ENCODE assay signal across 15 cellular contexts in genomic region chrX:96140796-96141195, GRCh38.
DNase-seq lines count a peak whose midpoint lies in the region; TF ChIP-seq lines count a peak whose summit lies in the region.
"Had no signal": no experiment of that assay in that cellular context is flagged by ENCODE, and none has a peak within 500 bp of the region (broad histone marks: within the 10 kb centered on the region; RNA-seq: fewer than 3 reads in every experiment).

No MANE protein-coding gene starts in this region.

- no peak overlapping the region for H2AFZ ChIP-seq in smooth muscle cell (ENCODE audit: low read depth)

- H3K36me3 ChIP-seq in smooth muscle cell (ENCODE audit: low read depth) = no peaks in the 10 kb centered on the region
- H3K36me3 ChIP-seq: HAP-1 had no signal

- no peaks in the 10 kb centered on the region for H3K4me1 Mint-ChIP-seq in osteocyte (ENCODE audit: unreplicated experiment)
- H3K4me1 Mint-ChIP-seq: CD14-positive monocyte had no signal

- H3K27me3 ChIP-seq in smooth muscle cell (ENCODE audit: low read depth) = no peaks in the 10 kb centered on the region

- peak overlapping the region; percentile 40 for H3K27ac ChIP-seq in smooth muscle cell (ENCODE audit: low read depth)

- peaks cover 4% of the 10 kb centered on the region for H3K9me3 Mint-ChIP-seq in osteocyte (ENCODE audit: unreplicated experiment)

- H3K4me2 ChIP-seq in smooth muscle cell = peak overlapping the region; percentile 46

- no peaks in the 10 kb centered on the region for H3K27me3 Mint-ChIP-seq in osteocyte (ENCODE audit: unreplicated experiment)

- H3K4me3 ChIP-seq in astrocyte of the spinal cord (ENCODE audit: low read depth, low read length) = no peak overlapping the region
- no peak overlapping the region for H3K4me3 ChIP-seq in smooth muscle cell
- H3K4me3 ChIP-seq: HAP-1 had no signal

- no peaks in the 10 kb centered on the region for H4K20me1 ChIP-seq in smooth muscle cell (ENCODE audit: low read depth)

- H3F3A ChIP-seq in smooth muscle cell (ENCODE audit: low read depth) = no peaks in the 10 kb centered on the region

- no peak overlapping the region for H3K4me3 Mint-ChIP-seq in osteocyte (ENCODE audit: unreplicated experiment)
- H3K4me3 Mint-ChIP-seq: CD14-positive monocyte; CD8-positive, alpha-beta T cell had no signal

- H3K9ac ChIP-seq in smooth muscle cell (ENCODE audit: low read depth) = no peak overlapping the region

- H3K4me1 ChIP-seq in smooth muscle cell (ENCODE audit: low read depth) = no peaks in the 10 kb centered on the region
- H3K4me1 ChIP-seq: HAP-1 had no signal

- no peak for TF ChIP-seq CTCF in astrocyte of the spinal cord (IDR thresholded peaks at IDR 0.05; ENCODE audit: low read depth, low read length)
- no peak for TF ChIP-seq CTCF in smooth muscle cell (IDR thresholded peaks at IDR 0.05; ENCODE audit: borderline replicate concordance, insufficient read depth, poor library complexity, severe bottlenecking)
- no peak for TF ChIP-seq CTCF in osteocyte (IDR thresholded peaks at IDR 0.05)

- in situ Hi-C loops in astrocyte of the spinal cord (cut with HindIII; ENCODE audit: low sequenced_read_pairs) = no loop called here

- no peaks in the 10 kb centered on the region for H3K79me2 ChIP-seq in smooth muscle cell (ENCODE audit: low read depth)

- no peak overlapping the region for H3K27ac Mint-ChIP-seq in osteocyte (ENCODE audit: unreplicated experiment)
- H3K27ac Mint-ChIP-seq: CD14-positive monocyte; CD8-positive, alpha-beta T cell had no signal

- DNase-seq in M059J (ENCODE audit: low read depth) (peak; percentile 10), astrocyte of the spinal cord (ENCODE audit: low read depth, low spot score) (peak; percentile 0), iris pigment epithelial cell (ENCODE audit: low read depth) (peak; percentile 0), smooth muscle cell (lab: John Stamatoyannopoulos, UW; ENCODE audit: unreplicated experiment) (no peak), head of caudate nucleus (no peak), 8988T (no peak), osteocyte (ENCODE audit: extremely low spot score, unreplicated experiment) (no peak), HT-29 (ENCODE audit: low spot score) (no peak)
- DNase-seq: CD8-positive, alpha-beta T cell; DND-41; GDM1; GOT3 had no signal

- no peaks in the 10 kb centered on the region for H3K9me3 ChIP-seq in smooth muscle cell (replicated peaks; ENCODE audit: low read depth)
- H3K9me3 ChIP-seq: Caco-2, HAP-1 had no signal

- intact Hi-C loops in head of caudate nucleus (cut with DNase I) = no loop called here

- no peaks in the 10 kb centered on the region for H3K36me3 Mint-ChIP-seq in osteocyte (ENCODE audit: unreplicated experiment)
- H3K36me3 Mint-ChIP-seq: CD14-positive monocyte; CD8-positive, alpha-beta T cell had no signal

- WGBS in smooth muscle cell (ENCODE audit: low lambda C conversion rate) = 21% methylated on average over 1 of the region's 1 CpG

Comparison
In these comparisons a context has a peak if more than half of its experiments do, and no peak if none do; other contexts are left out.
1. DNase-seq: peak in M059J (single experiment), astrocyte of the spinal cord (single experiment) and iris pigment epithelial cell (single experiment); none in smooth muscle cell (single experiment), head of caudate nucleus (0 of 42), 8988T (single experiment), osteocyte (single experiment) and HT-29 (single experiment).